ENCODE assay signal across 1 cellular context in genomic region chr6:31791324-31792089, GRCh38.
TF ChIP-seq lines count a peak whose summit lies in the region.

No MANE protein-coding gene starts in this region.

TF ChIP-seq in IMR-90, 13 proteins besides CTCF, POLR2A, EP300 and RAD21:
- peak; percentile 29; the same call in 1 of the 2 replicates for TF ChIP-seq SMC3 (IDR thresholded peaks at IDR 0.05; ENCODE audit: low read depth, low read length)
- TF ChIP-seq RCOR1 (IDR thresholded peaks at IDR 0.05; ENCODE audit: insufficient replicate concordance, low read length), result no peak
